ENCODE assay signal across 22 cellular contexts in the genomic region with DNA sequence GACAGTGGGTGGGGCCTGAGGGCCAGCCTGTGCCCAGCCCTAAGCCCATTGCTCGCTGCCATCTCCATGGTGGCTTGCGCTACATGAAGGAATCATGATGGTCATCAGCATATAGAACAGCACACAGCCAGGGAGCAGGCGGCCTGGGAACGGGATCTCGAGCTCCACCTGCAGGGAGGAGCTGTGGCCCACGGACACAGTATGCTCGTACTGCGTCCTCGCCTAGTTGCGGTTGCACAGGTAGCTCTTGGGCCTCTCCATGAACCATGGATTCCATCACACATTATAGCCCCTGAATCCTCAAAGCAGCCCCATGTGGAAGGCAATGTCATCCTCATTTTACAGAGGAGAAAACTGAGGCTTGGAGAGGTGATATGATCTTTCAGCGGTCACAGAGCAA. TPM values are rescaled to one million over a fixed set of nuclear protein-coding genes. Genes with fewer than 3 reads are reported as not detected.
DNase-seq lines count a peak whose midpoint lies in the region; ATAC-seq, FAIRE-seq and TF ChIP-seq lines count a peak whose summit lies in the region.
"Had no signal": no experiment of that assay in that cellular context is flagged by ENCODE, and none has a peak within 500 bp of the region (broad histone marks: within the 10 kb centered on the region; RNA-seq: fewer than 3 reads in every experiment).

No MANE protein-coding gene starts in this region.

- no peaks in the 10 kb centered on the region; the same call in 1 of the 2 replicates for H4K20me1 ChIP-seq in K562 (replicated peaks; ENCODE audit: control insufficient read depth, insufficient read depth, low read length)

- no peak for TF ChIP-seq POLR2A in K562 (conservative IDR thresholded peaks at IDR 0.05)

- ATAC-seq in K562, result peak; percentile 90
- no peak for ATAC-seq in GM19467 (IDR thresholded peaks at IDR 0.05; ENCODE audit: unreplicated experiment)
- no peak for ATAC-seq in HG03432 (IDR thresholded peaks at IDR 0.05; ENCODE audit: unreplicated experiment)
- ATAC-seq: sciatic nerve; stimulated activated memory B cell treated with anti-CD40 and anti-IgM and Interleukin-4, amounts not matched to agents 10 μg/mL and 1 μg/mL and 100 μg/mL, for 72 hours had no signal

- H2BK5ac ChIP-seq in neuronal stem cell (ENCODE audit: low read length), result no peak overlapping the region

- H3K4me1 ChIP-seq in K562 (replicated peaks in 1 of 2; ENCODE audit: control insufficient read depth in 2 of 2, insufficient read depth in 2 of 2, low read length in 2 of 2) (peaks cover 3 to 5% of the 10 kb centered on the region in 2 experiments; a peak in 4 of 5 replicates), neuronal stem cell (ENCODE audit: control insufficient read depth in 2 of 2, insufficient read depth in 1 of 2, low read depth in 1 of 2, low read length in 2 of 2) (no peaks in the 10 kb centered on the region)
- H3K4me1 ChIP-seq: vagina had no signal

- 3% methylated on average over 5 of the region's 11 CpGs for whole genome bisulfite sequencing in K562 (ENCODE audit: insufficient coverage, low coverage, missing lambda C conversion rate)
- WGBS in neuronal stem cell (ENCODE audit: extremely low coverage in 2 of 2, insufficient read length in 2 of 2, insufficient replicate concordance in 1 of 2), 2 donors, result no CpG with 5 or more reads among the region's 11 CpGs

- H3K27ac ChIP-seq in K562 (ENCODE audit: extremely low read depth, low read depth, low read length) (no peak overlapping the region), neuronal stem cell (replicated peaks; ENCODE audit: low read length) (no peak overlapping the region)
- H3K27ac ChIP-seq: dorsolateral prefrontal cortex, vagina had no signal

- TF ChIP-seq RAD21 in K562 (CRISPR knock-in tag; conservative IDR thresholded peaks at IDR 0.05 in 1 of 2, IDR thresholded peaks at IDR 0.05 in 1 of 2), result peak in 1 of 2 experiments; percentile 46; a peak in 2 of 4 replicates

- CTCF ChIA-PET in K562 (lab: Yijun Ruan, JAX; ENCODE audit: low intra/inter-chr PET ratio), result no interaction called here

- H3K9me3 ChIP-seq in K562 (replicated peaks; ENCODE audit: control insufficient read depth, insufficient read depth, low read depth, low read length) (no peaks in the 10 kb centered on the region), neuronal stem cell (replicated peaks in 1 of 2; ENCODE audit: control insufficient read depth in 2 of 2, insufficient read depth in 1 of 2, low read depth in 1 of 2, low read length in 2 of 2) (no peaks in the 10 kb centered on the region)
- H3K9me3 ChIP-seq: vagina had no signal

- H2AK5ac ChIP-seq in neuronal stem cell (ENCODE audit: low read depth, low read length), result no peak overlapping the region

- no peak overlapping the region for H2AFZ ChIP-seq in K562 (ENCODE audit: low read depth, low read length)
- no peak overlapping the region for H2AFZ ChIP-seq in neuronal stem cell (ENCODE audit: low read length)

- no TSS peak for BruUV-seq in K562 (replicated peaks; lab: Mats Ljungman, UMichigan)

- H3K9ac ChIP-seq in K562 (ENCODE audit: insufficient read depth in 1 of 2, low read depth in 2 of 2, low read length in 2 of 2), result 0 out of 4 replicates have a peak overlapping the region, but pooled peaks of 1 of the 2 experiments have one; percentile 15
- H3K9ac ChIP-seq in neuronal stem cell (ENCODE audit: low read depth, low read length, poor library complexity), result no peak overlapping the region

- no peak for DNase-seq in GM06990 (ENCODE audit: extremely low read depth, insufficient read length)
- DNase-seq in HuH-7.5 (ENCODE audit: low spot score), result peak; percentile 52
- DNase-seq in K562 (ENCODE audit: extremely low read depth in 1 of 4, low spot score in 3 of 4), result peak; percentile 35 to 56 (median 48)
- DNase-seq in neuronal stem cell (ENCODE audit: low spot score), result no peak
- DNase-seq in DMS79 (lab: John Stamatoyannopoulos, UW), result no peak
- DNase-seq in NCI-H2171 treated with DMSO at 0.1 percent for 48 hours (lab: John Stamatoyannopoulos, UW), result no peak
- DNase-seq: activated CD4-positive, alpha-beta T cell treated with anti-CD3 and anti-CD28 coated beads, Interleukin-2, amount 10 ng/mL, durations not matched to agents 24 days and 14 days; CD4-positive, alpha-beta T cell; dorsolateral prefrontal cortex; GDM1; NCI-H1436 treated with DMSO at 0.1 percent for 48 hours; NCI-H510A; stimulated activated CD4-positive, alpha-beta T cell treated with anti-CD3 and anti-CD28 coated beads, Interleukin-4, amount 100 ng/mL, for 4 hours had no signal

- H3K4me3 ChIP-seq in GM06990 (replicated peaks; ENCODE audit: low read depth, low read length) (no peak overlapping the region), K562 (no peak overlapping the region), neuronal stem cell (ENCODE audit: low read length in 2 of 2) (no peak overlapping the region)
- H3K4me3 ChIP-seq: dorsolateral prefrontal cortex, vagina had no signal

- H4K8ac ChIP-seq in neuronal stem cell (ENCODE audit: low read depth, low read length), result no peak overlapping the region

- in situ Hi-C loops in K562 (cut with MboI), result loop anchor here (5.0 to 25.0 kb wide), 2 partner anchors 208 to 378 kb away; no protein-coding TSS in a partner anchor

- H3K4ac ChIP-seq in neuronal stem cell (ENCODE audit: low read length), result no peak overlapping the region

- H3K9me1 ChIP-seq in K562 (ENCODE audit: control insufficient read depth, insufficient read depth, low read length), result no peaks in the 10 kb centered on the region

- no peak for TF ChIP-seq EP300 in K562 (IDR thresholded peaks at IDR 0.05; ENCODE audit: low read length)

- no peak overlapping the region for H2BK12ac ChIP-seq in neuronal stem cell (ENCODE audit: low read length)

- TF ChIP-seq CTCF in GM06990 (IDR thresholded peaks at IDR 0.05; ENCODE audit: insufficient read depth, low read length, poor library complexity, severe bottlenecking), result peak; percentile 52
- TF ChIP-seq CTCF in K562 (IDR thresholded peaks at IDR 0.05 in 2 of 3, conservative IDR thresholded peaks at IDR 0.05 in 1 of 3; ENCODE audit: insufficient read depth in 2 of 3, low read depth in 1 of 3, low read length in 3 of 3), result peak; percentile 51 to 66 (median 62)

- H3K23ac ChIP-seq in neuronal stem cell (ENCODE audit: low read depth, low read length, poor library complexity), result peak overlapping the region; percentile 25

- no peak overlapping the region for H3K18ac ChIP-seq in neuronal stem cell (ENCODE audit: low read length)

- POLR2A ChIA-PET in K562 (lab: Yijun Ruan, JAX), result interaction anchor here (0.6 to 1.2 kb wide), 2 partner anchors 11 to 92 kb away, joined by 3 read pairs; no protein-coding TSS in a partner anchor

- no peak overlapping the region for H2BK120ac ChIP-seq in neuronal stem cell (ENCODE audit: low read depth, low read length)

- H3K36me3 ChIP-seq in GM06990 (ENCODE audit: control insufficient read depth, insufficient read depth, low read length) (no peaks in the 10 kb centered on the region), K562 (ENCODE audit: control insufficient read depth, insufficient read depth, low read length) (no peaks in the 10 kb centered on the region), neuronal stem cell (replicated peaks in 1 of 2; ENCODE audit: control insufficient read depth in 2 of 2, insufficient read depth in 2 of 2, low read length in 2 of 2) (no peaks in the 10 kb centered on the region)
- H3K36me3 ChIP-seq: vagina had no signal

- FAIRE-seq in K562 (lab: Jason Lieb, UNC), result peak; percentile 82

- H3K27me3 ChIP-seq in GM06990 (replicated peaks; ENCODE audit: control insufficient read depth, insufficient read depth, low read length), result no peaks in the 10 kb centered on the region; the same call in 1 of the 2 replicates
- H3K27me3 ChIP-seq in K562 (ENCODE audit: control insufficient read depth in 2 of 2, insufficient read depth in 2 of 2, low read length in 2 of 2), result peaks cover 4 to 42% of the 10 kb centered on the region in 2 experiments; a peak in 3 of 5 replicates
- H3K27me3 ChIP-seq in neuronal stem cell (ENCODE audit: control insufficient read depth in 3 of 3, insufficient read depth in 3 of 3, low read depth in 1 of 3, low read length in 3 of 3), result peaks cover 0 to 17% (median 0%) of the 10 kb centered on the region in 3 experiments
- H3K27me3 ChIP-seq: dorsolateral prefrontal cortex, vagina had no signal

- H2BK15ac ChIP-seq in neuronal stem cell (ENCODE audit: low read length), result no peak overlapping the region

- no peaks in the 10 kb centered on the region for H3K79me1 ChIP-seq in neuronal stem cell (ENCODE audit: low read depth, low read length)

- no peaks in the 10 kb centered on the region for H3K79me2 ChIP-seq in K562 (ENCODE audit: control insufficient read depth, insufficient read depth, low read length)

- no peak overlapping the region for H3K14ac ChIP-seq in neuronal stem cell (ENCODE audit: low read length)

- intact Hi-C loops in K562 (cut with micrococcal nuclease), result no loop called here

- peak overlapping the region; percentile 18; the same call in 1 of the 2 replicates for H3K4me2 ChIP-seq in K562 (ENCODE audit: insufficient read depth, low read length)
- no peak overlapping the region for H3K4me2 ChIP-seq in neuronal stem cell (ENCODE audit: insufficient read depth, low read length, poor library complexity, severe bottlenecking)

- H4K91ac ChIP-seq in neuronal stem cell (ENCODE audit: low read depth, low read length, poor library complexity), result no peak overlapping the region

RNA-seq across cellular contexts. Expression of a gene that starts 15.1 kb away (rescaled TPM):
- total RNA-seq in K562 (2011; cell fraction: chromatin; rRNA removed; ENCODE audit: low replicate concordance), result 0.19 TPM in 1 of 2 replicates, not detected in the other
- total RNA-seq in K562 (2011; cell fraction: nucleolus; rRNA removed), result not detected in 2 replicates
- total RNA-seq in K562 (2011; cell fraction: nucleoplasm; rRNA removed), result not detected in 2 replicates
- not detected in 2 replicates for total RNA-seq in K562 (2014; rRNA removed)
- not detected in 2 replicates for total RNA-seq in K562 (2014; rRNA removed; fragmentation: Illumina TruSeq; extraction: Trizol)
- total RNA-seq in K562 (2015; rRNA removed; fragmentation: Illumina TruSeq; extraction: Trizol), result not detected in 2 replicates
- not detected in 2 replicates for total RNA-seq in K562 (2021)
- 0.03 TPM in 1 of 2 replicates, not detected in the other for polyA plus RNA-seq in K562 (2011; rRNA removed)
- polyA plus RNA-seq in K562 (2011; cell fraction: cytosol; rRNA removed), result 0.03 TPM in 1 of 2 replicates, not detected in the other
- polyA plus RNA-seq in K562 (2011; cell fraction: nucleus; rRNA removed), result 0.07 TPM in 1 of 2 replicates, not detected in the other
- 0.04 TPM in 1 of 2 replicates, not detected in the other for polyA plus RNA-seq in K562 (2012)
- not detected in 2 replicates for polyA plus RNA-seq in K562 (2014; fragmentation: Illumina TruSeq; extraction: Trizol)
- polyA plus RNA-seq in K562 (2014; fragmentation: Nextera tagmentation; extraction: Ambion mirVana), result not detected
- 0.11 TPM in 1 of 2 replicates, not detected in the other for polyA plus RNA-seq in K562 (2014; rRNA removed)
- polyA minus RNA-seq in K562 (2011; rRNA and poly(A)+ RNA removed), result not detected in 2 replicates
- not detected in 2 replicates for polyA minus RNA-seq in K562 (2011; cell fraction: cytosol; rRNA and poly(A)+ RNA removed)
- polyA minus RNA-seq in K562 (2011; cell fraction: nucleus; rRNA and poly(A)+ RNA removed), result not detected in 2 replicates
- polyA plus RNA-seq in neuronal stem cell (2013, experiment 1 of 2), result 0.46 TPM
- polyA plus RNA-seq in neuronal stem cell (2013, experiment 2 of 2), result 0.25 TPM
- total RNA-seq: activated CD4-positive, alpha-beta T cell treated with anti-CD3 and anti-CD28 coated beads, Interleukin-2, amount 10 ng/mL, durations not matched to agents 24 days and 14 days; activated T-helper 1 cell treated with anti-CD3 and anti-CD28 coated beads, Interleukin-12 subunit alpha, Interleukin-12 subunit beta, Interleukin-2, Interleukin-4 antibody, amounts not matched to agents 30 ng/mL and 10 ng/mL and 1 ng/mL, durations not matched to agents 14 hours and 24 hours and 36 hours; CD4-positive, alpha-beta T cell; lung microvascular endothelial cell; T-helper 1 cell treated with Interleukin-12 subunit alpha and Interleukin-12 subunit beta and Interleukin-4 antibody, amounts not matched to agents 30 ng/mL and 1 ng/mL, for 36 hours; vagina had no signal

RNA-seq across cellular contexts. Expression of a gene that starts 18.6 kb away (rescaled TPM):
- not detected in 2 replicates for total RNA-seq in K562 (2011; cell fraction: chromatin; rRNA removed; ENCODE audit: low replicate concordance)
- total RNA-seq in K562 (2011; cell fraction: nucleolus; rRNA removed), result not detected in 2 replicates
- not detected in 2 replicates for total RNA-seq in K562 (2011; cell fraction: nucleoplasm; rRNA removed)
- total RNA-seq in K562 (2014; rRNA removed), result not detected in 2 replicates
- not detected in 2 replicates for total RNA-seq in K562 (2014; rRNA removed; fragmentation: Illumina TruSeq; extraction: Trizol)
- total RNA-seq in K562 (2015; rRNA removed; fragmentation: Illumina TruSeq; extraction: Trizol), result not detected in 2 replicates
- total RNA-seq in K562 (2021), result not detected in 2 replicates
- not detected in 2 replicates for polyA plus RNA-seq in K562 (2011; rRNA removed)
- polyA plus RNA-seq in K562 (2011; cell fraction: cytosol; rRNA removed), result 0.04 TPM in 1 of 2 replicates, not detected in the other
- not detected in 2 replicates for polyA plus RNA-seq in K562 (2011; cell fraction: nucleus; rRNA removed)
- polyA plus RNA-seq in K562 (2012), result not detected in 2 replicates
- polyA plus RNA-seq in K562 (2014; fragmentation: Illumina TruSeq; extraction: Trizol), result not detected in 2 replicates
- polyA plus RNA-seq in K562 (2014; fragmentation: Nextera tagmentation; extraction: Ambion mirVana), result not detected
- polyA plus RNA-seq in K562 (2014; rRNA removed), result not detected in 2 replicates
- polyA minus RNA-seq in K562 (2011; rRNA and poly(A)+ RNA removed), result not detected in 2 replicates
- not detected in 2 replicates for polyA minus RNA-seq in K562 (2011; cell fraction: cytosol; rRNA and poly(A)+ RNA removed)
- polyA minus RNA-seq in K562 (2011; cell fraction: nucleus; rRNA and poly(A)+ RNA removed), result not detected in 2 replicates
- not detected for polyA plus RNA-seq in neuronal stem cell (2013, experiment 1 of 2)
- not detected for polyA plus RNA-seq in neuronal stem cell (2013, experiment 2 of 2)
- total RNA-seq: activated CD4-positive, alpha-beta T cell treated with anti-CD3 and anti-CD28 coated beads, Interleukin-2, amount 10 ng/mL, durations not matched to agents 24 days and 14 days; activated T-helper 1 cell treated with anti-CD3 and anti-CD28 coated beads, Interleukin-12 subunit alpha, Interleukin-12 subunit beta, Interleukin-2, Interleukin-4 antibody, amounts not matched to agents 30 ng/mL and 10 ng/mL and 1 ng/mL, durations not matched to agents 14 hours and 24 hours and 36 hours; CD4-positive, alpha-beta T cell; fibroblast of lung; lung microvascular endothelial cell; sciatic nerve; T-helper 1 cell treated with Interleukin-12 subunit alpha and Interleukin-12 subunit beta and Interleukin-4 antibody, amounts not matched to agents 30 ng/mL and 1 ng/mL, for 36 hours; vagina had no signal
- polyA plus RNA-seq: fibroblast of lung had no signal

RNA-seq across cellular contexts. Expression of a gene that starts 56.1 kb away (rescaled TPM):
- total RNA-seq in K562 (2011; cell fraction: chromatin; rRNA removed; ENCODE audit: low replicate concordance), result 5.1 and 11.8 TPM in 2 replicates
- total RNA-seq in K562 (2011; cell fraction: nucleolus; rRNA removed), result 5.3 and 5.5 TPM in 2 replicates
- 4.3 and 6.0 TPM in 2 replicates for total RNA-seq in K562 (2011; cell fraction: nucleoplasm; rRNA removed)
- total RNA-seq in K562 (2014; rRNA removed), result 1.5 and 1.8 TPM in 2 replicates
- total RNA-seq in K562 (2014; rRNA removed; fragmentation: Illumina TruSeq; extraction: Trizol), result 1.9 and 2.0 TPM in 2 replicates
- 1.6 and 2.2 TPM in 2 replicates for total RNA-seq in K562 (2015; rRNA removed; fragmentation: Illumina TruSeq; extraction: Trizol)
- total RNA-seq in K562 (2021), result 1.6 and 2.6 TPM in 2 replicates
- 5.0 and 6.1 TPM in 2 replicates for polyA plus RNA-seq in K562 (2011; rRNA removed)
- 5.1 and 8.0 TPM in 2 replicates for polyA plus RNA-seq in K562 (2011; cell fraction: cytosol; rRNA removed)
- 6.2 and 8.4 TPM in 2 replicates for polyA plus RNA-seq in K562 (2011; cell fraction: nucleus; rRNA removed)
- 2.1 and 2.8 TPM in 2 replicates for polyA plus RNA-seq in K562 (2012)
- 4.0 and 4.1 TPM in 2 replicates for polyA plus RNA-seq in K562 (2014; fragmentation: Illumina TruSeq; extraction: Trizol)
- polyA plus RNA-seq in K562 (2014; fragmentation: Nextera tagmentation; extraction: Ambion mirVana), result under 1 TPM; 0.29 to 0.39 TPM
- polyA plus RNA-seq in K562 (2014; rRNA removed), result 1.7 and 2.3 TPM in 2 replicates
- 0.99 and 5.1 TPM in 2 replicates for polyA minus RNA-seq in K562 (2011; rRNA and poly(A)+ RNA removed)
- polyA minus RNA-seq in K562 (2011; cell fraction: cytosol; rRNA and poly(A)+ RNA removed), result 1.4 and 3.9 TPM in 2 replicates
- 1.4 and 2.3 TPM in 2 replicates for polyA minus RNA-seq in K562 (2011; cell fraction: nucleus; rRNA and poly(A)+ RNA removed)
- polyA plus RNA-seq in neuronal stem cell (2013, experiment 1 of 2), result 1.6 TPM
- 1.8 TPM for polyA plus RNA-seq in neuronal stem cell (2013, experiment 2 of 2)
- total RNA-seq: activated CD4-positive, alpha-beta T cell treated with anti-CD3 and anti-CD28 coated beads, Interleukin-2, amount 10 ng/mL, durations not matched to agents 24 days and 14 days; activated T-helper 1 cell treated with anti-CD3 and anti-CD28 coated beads, Interleukin-12 subunit alpha, Interleukin-12 subunit beta, Interleukin-2, Interleukin-4 antibody, amounts not matched to agents 30 ng/mL and 10 ng/mL and 1 ng/mL, durations not matched to agents 14 hours and 24 hours and 36 hours; CD4-positive, alpha-beta T cell; lung microvascular endothelial cell; T-helper 1 cell treated with Interleukin-12 subunit alpha and Interleukin-12 subunit beta and Interleukin-4 antibody, amounts not matched to agents 30 ng/mL and 1 ng/mL, for 36 hours; vagina had no signal

Comparison
In these comparisons a context has a peak if more than half of its experiments do, and no peak if none do; other contexts are left out.
1. DNase-seq: peak in HuH-7.5 (single experiment) and K562 (4 of 4); none in GM06990 (single experiment), neuronal stem cell (single experiment), DMS79 (single experiment) and NCI-H2171 treated with DMSO at 0.1 percent for 48 hours (single experiment).